ENCODE assay signal across 23 cellular contexts in genomic region chr10:82392533-82392932, GRCh38.
"Had no signal": no experiment of that assay in that cellular context is flagged by ENCODE, and none has a peak within 500 bp of the region (broad histone marks: within the 10 kb centered on the region; RNA-seq: fewer than 3 reads in every experiment).

No MANE protein-coding gene starts in this region.

- DNase-seq: IMR-90, Karpas-422, KG1, MM.1S, NCI-H1092 treated with DMSO at 0.1 percent for 48 hours, NCI-H1436, NCI-H187, NCI-H2029, NCI-H2081 treated with DMSO at 0.1 percent for 48 hours, NCI-H2171, NCI-H226, NCI-H446, NCI-H510A, NCI-H524 treated with DMSO at 0.1 percent for 48 hours, NCI-H69, NCI-H774, PC-9, Peyer's patch, SHP77 treated with DMSO at 0.1 percent for 48 hours, SJCRH30 had no signal

- H3K4me2 ChIP-seq: PC-9 had no signal

- H3K4me3 ChIP-seq: PC-9, Peyer's patch, SJCRH30, SK-N-MC had no signal

- H3K4me1 ChIP-seq: Peyer's patch, SJCRH30 had no signal

- H3K9me3 ChIP-seq: Peyer's patch, SJCRH30 had no signal

- ATAC-seq: HepG2, Right ventricle myocardium inferior had no signal

- H3K27ac ChIP-seq: PC-9, Peyer's patch, SJCRH30, SK-N-MC had no signal

- H3K27me3 ChIP-seq: Peyer's patch, SJCRH30 had no signal

- FAIRE-seq: HepG2 had no signal

- H3K36me3 ChIP-seq: Peyer's patch, SJCRH30 had no signal
